Comparison of ENCODE assay signal across 15 cellular contexts in genomic region chr2:21486445-21486844, GRCh38.
DNase-seq lines count a peak whose midpoint lies in the region; ATAC-seq and TF ChIP-seq lines count a peak whose summit lies in the region.
"Had no signal": no experiment of that assay in that cellular context is flagged by ENCODE, and none has a peak within 500 bp of the region (broad histone marks: within the 10 kb centered on the region; RNA-seq: fewer than 3 reads in every experiment).

No MANE protein-coding gene starts in this region.

- POLR2A ChIA-PET in A673 (lab: Charles Lee; ENCODE audit: low non-redundant PET): interaction anchor here (0.6 kb wide), 1 partner anchor 125 kb away, joined by 3 read pairs; no protein-coding TSS in a partner anchor

- H3K27me3 Mint-ChIP-seq in osteocyte (ENCODE audit: unreplicated experiment): no peaks in the 10 kb centered on the region
- H3K27me3 Mint-ChIP-seq: B cell; CD4-positive, alpha-beta T cell had no signal

- no peaks in the 10 kb centered on the region for H3K9me3 ChIP-seq in A673 (ENCODE audit: low read depth, low read length, poor library complexity, severe bottlenecking)
- H3K9me3 ChIP-seq in adrenal gland (replicated peaks in 1 of 3): no peaks in the 10 kb centered on the region

- BruUV-seq in A673 (replicated peaks; lab: Mats Ljungman, UMichigan): no TSS peak

- no peaks in the 10 kb centered on the region for H3K27me3 ChIP-seq in A673 (replicated peaks; ENCODE audit: insufficient read depth, low read depth, low read length, poor library complexity)
- no peaks in the 10 kb centered on the region for H3K27me3 ChIP-seq in adrenal gland

- no peak for TF ChIP-seq CTCF in A673 (conservative IDR thresholded peaks at IDR 0.05; ENCODE audit: low read depth, low read length)
- no peak for TF ChIP-seq CTCF in osteocyte (IDR thresholded peaks at IDR 0.05)
- no peak for TF ChIP-seq CTCF in adrenal gland (IDR thresholded peaks at IDR 0.05)

- H3K27ac ChIP-seq in A673 (ENCODE audit: low read depth, low read length, poor library complexity, severe bottlenecking): no peak overlapping the region
- no peak overlapping the region for H3K27ac ChIP-seq in adrenal gland

- no peak overlapping the region for H3K27ac Mint-ChIP-seq in osteocyte (ENCODE audit: unreplicated experiment)
- H3K27ac Mint-ChIP-seq: B cell; CD4-positive, alpha-beta T cell; H9 had no signal

- CTCF ChIA-PET in A673 (lab: Charles Lee): no interaction called here

- no peak overlapping the region for H3K4me3 ChIP-seq in A673 (ENCODE audit: low read depth, low read length, poor library complexity, severe bottlenecking)
- no peak overlapping the region for H3K4me3 ChIP-seq in adrenal gland
- H3K4me3 ChIP-seq: K562 had no signal

- H3K36me3 Mint-ChIP-seq in osteocyte (ENCODE audit: unreplicated experiment): no peaks in the 10 kb centered on the region

- DNase-seq in A673 (ENCODE audit: low spot score) (no peak), osteocyte (ENCODE audit: extremely low spot score, unreplicated experiment) (no peak), adrenal gland (no peak)
- DNase-seq: C1 segment of cervical spinal cord; CD4-positive, alpha-beta T cell; DMS79; GOT3; H9; Karpas-422 had no signal

- WGBS in adrenal gland, 4 donors: 51 to 62% (median 57%) methylated on average over 2 of the region's 2 CpGs

- H3K9me3 Mint-ChIP-seq in osteocyte (ENCODE audit: unreplicated experiment): peaks cover 4% of the 10 kb centered on the region

- H3K4me1 ChIP-seq in A673 (ENCODE audit: insufficient read depth, low read length, poor library complexity, severe bottlenecking) (no peaks in the 10 kb centered on the region), adrenal gland (replicated peaks in 1 of 2) (no peaks in the 10 kb centered on the region)

- TF ChIP-seq POLR2A in adrenal gland (IDR thresholded peaks at IDR 0.05): no peak

- peak; percentile 38 for ATAC-seq in GM18520 (IDR thresholded peaks at IDR 0.05; ENCODE audit: unreplicated experiment)
- peak; percentile 62 for ATAC-seq in GM19351 (IDR thresholded peaks at IDR 0.05; ENCODE audit: unreplicated experiment)
- peak; percentile 60 for ATAC-seq in HG03103 (IDR thresholded peaks at IDR 0.05; ENCODE audit: low read depth, unreplicated experiment)
- ATAC-seq in GM19328 (IDR thresholded peaks at IDR 0.05; ENCODE audit: unreplicated experiment): no peak
- ATAC-seq: K562 had no signal

- no peaks in the 10 kb centered on the region for H3K36me3 ChIP-seq in A673 (ENCODE audit: insufficient read depth, low read length, poor library complexity, severe bottlenecking)
- H3K36me3 ChIP-seq in adrenal gland (replicated peaks in 1 of 2): no peaks in the 10 kb centered on the region

- no peaks in the 10 kb centered on the region for H3K4me1 Mint-ChIP-seq in osteocyte (ENCODE audit: unreplicated experiment)
- H3K4me1 Mint-ChIP-seq: B cell, H9 had no signal

- no peak overlapping the region for H3K4me3 Mint-ChIP-seq in osteocyte (ENCODE audit: unreplicated experiment)
- H3K4me3 Mint-ChIP-seq: B cell; CD4-positive, alpha-beta T cell; H9 had no signal

- intact Hi-C loops in A673 (cut with micrococcal nuclease; ENCODE audit: unreplicated experiment) (no loop called here), adrenal gland (cut with DNase I) (no loop called here)
